Comparison of ENCODE assay signal across 19 cellular contexts in the genomic region with DNA sequence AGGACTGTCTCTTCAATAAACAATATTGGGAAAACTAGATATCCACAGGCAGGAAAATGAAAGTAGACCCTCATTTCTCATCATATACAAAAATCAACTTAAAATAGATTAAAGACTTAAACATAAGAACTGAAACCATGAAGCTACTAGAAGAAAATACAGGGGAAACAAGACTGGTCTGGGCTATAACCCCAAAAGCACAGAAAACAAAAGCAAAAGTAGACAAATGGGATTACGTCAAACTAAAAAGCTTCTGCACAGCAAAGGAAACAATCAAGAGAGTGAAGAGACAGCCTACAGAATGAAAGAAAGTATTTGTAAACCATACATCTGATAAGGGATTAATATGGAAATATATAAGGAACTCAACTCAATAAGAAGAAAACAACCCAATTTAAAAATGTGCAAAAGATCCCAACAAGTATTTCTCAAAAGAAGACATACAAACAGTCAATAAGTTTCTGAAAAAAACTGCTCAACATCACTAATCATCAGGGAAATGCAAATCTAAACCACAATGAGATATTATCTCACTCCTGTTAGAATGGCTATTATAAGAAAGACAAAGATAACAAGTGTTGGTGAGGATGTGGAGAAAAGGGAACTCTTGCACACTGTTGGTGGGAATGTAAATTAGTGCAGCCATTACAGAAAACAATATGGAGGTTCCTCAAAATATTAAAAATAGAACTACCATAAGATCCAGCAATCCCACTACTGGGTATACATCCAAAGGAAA.
DNase-seq lines count a peak whose midpoint lies in the region; ATAC-seq and TF ChIP-seq lines count a peak whose summit lies in the region.
"Had no signal": no experiment of that assay in that cellular context is flagged by ENCODE, and none has a peak within 500 bp of the region (broad histone marks: within the 10 kb centered on the region; RNA-seq: fewer than 3 reads in every experiment).

No MANE protein-coding gene starts in this region.

- H3K4me1 Mint-ChIP-seq in activated T-cell treated with anti-CD3 and anti-CD28 coated beads, Interleukin-2, amount 50 U/mL, for 72 hours (ENCODE audit: low read depth): peaks cover 23% of the 10 kb centered on the region
- H3K4me1 Mint-ChIP-seq in naive thymus-derived CD8-positive, alpha-beta T cell: peaks cover 0 to 10% (median 7%) of the 10 kb centered on the region in 4 donors
- H3K4me1 Mint-ChIP-seq in type B pancreatic cell (ENCODE audit: unreplicated experiment): no peaks in the 10 kb centered on the region

- peaks cover 0 to 2% of the 10 kb centered on the region in 2 donors for H3K36me3 Mint-ChIP-seq in activated T-cell treated with anti-CD3 and anti-CD28 coated beads, Interleukin-2, amount 50 U/mL, for 72 hours (ENCODE audit: insufficient read depth in 2 of 2)
- H3K36me3 Mint-ChIP-seq in naive thymus-derived CD8-positive, alpha-beta T cell: peaks cover 0 to 2% (median 0%) of the 10 kb centered on the region in 3 donors
- H3K36me3 Mint-ChIP-seq in type B pancreatic cell: no peaks in the 10 kb centered on the region

- TF ChIP-seq CTCF in type B pancreatic cell (conservative IDR thresholded peaks at IDR 0.05): no peak

- H3K9me3 Mint-ChIP-seq in activated T-cell treated with anti-CD3 and anti-CD28 coated beads, Interleukin-2, amount 50 U/mL, for 72 hours: peaks cover 0 to 4% of the 10 kb centered on the region in 2 donors
- peaks cover 0 to 11% (median 0%) of the 10 kb centered on the region in 9 donors for H3K9me3 Mint-ChIP-seq in naive thymus-derived CD8-positive, alpha-beta T cell
- H3K9me3 Mint-ChIP-seq in type B pancreatic cell: peaks cover 4% of the 10 kb centered on the region

- peak overlapping the region; percentile 21 for H3K27ac Mint-ChIP-seq in activated T-cell treated with anti-CD3 and anti-CD28 coated beads, Interleukin-2, amount 50 U/mL, for 72 hours
- H3K27ac Mint-ChIP-seq in naive thymus-derived CD8-positive, alpha-beta T cell: peak overlapping the region in 5 of 10 donors; percentile 27 to 79 (median 42)
- H3K27ac Mint-ChIP-seq in type B pancreatic cell: no peak overlapping the region

- DNase-seq in activated T-cell treated with anti-CD3 and anti-CD28 coated beads, Interleukin-2, amount 50 U/mL, for 72 hours: no peak
- DNase-seq in activated T-cell treated with anti-CD3 and anti-CD28 coated beads, Interleukin-2, amount 50 U/mL, for 1 hour: no peak
- peak in 1 of 10 donors; percentile 22 for DNase-seq in naive thymus-derived CD8-positive, alpha-beta T cell
- no peak for DNase-seq in type B pancreatic cell (ENCODE audit: extremely low spot score, unreplicated experiment)
- DNase-seq in effector CD8-positive, alpha-beta T cell (lab: John Stamatoyannopoulos, UW): no peak
- DNase-seq: adrenal gland, GF-D8, glutamatergic neuron, islet precursor cell, mesenchymal stem cell, NCI-H2029 treated with DMSO at 0.1 percent for 48 hours, NCI-H526 treated with DMSO at 0.1 percent for 48 hours, occipital lobe had no signal

- H3K4me3 Mint-ChIP-seq in activated T-cell treated with anti-CD3 and anti-CD28 coated beads, Interleukin-2, amount 50 U/mL, for 72 hours: peak overlapping the region in 1 of 2 donors; percentile 40
- peak overlapping the region in 6 of 10 donors; percentile 0 to 54 (median 20) for H3K4me3 Mint-ChIP-seq in naive thymus-derived CD8-positive, alpha-beta T cell
- no peak overlapping the region for H3K4me3 Mint-ChIP-seq in type B pancreatic cell
- H3K4me3 Mint-ChIP-seq: stimulated activated naive CD8-positive, alpha-beta T cell treated with anti-CD3 and anti-CD28 coated beads, Interleukin-15, Interleukin-2, amounts not matched to agents 100 ng/mL and 50 ng/mL, for 24 hours had no signal

- no peak for ATAC-seq in activated T-cell treated with anti-CD3 and anti-CD28 coated beads, Interleukin-2, amount 50 U/mL, for 72 hours (replicated peaks in 1 of 2)
- ATAC-seq in GM21737 (IDR thresholded peaks at IDR 0.05; ENCODE audit: unreplicated experiment): peak; percentile 76
- ATAC-seq in HG03432 (IDR thresholded peaks at IDR 0.05; ENCODE audit: unreplicated experiment): peak; percentile 80
- peak in 1 of 2 donors; percentile 23 for ATAC-seq in naive thymus-derived CD8-positive, alpha-beta T cell
- no peak for ATAC-seq in HG02870 (IDR thresholded peaks at IDR 0.05; ENCODE audit: unreplicated experiment)
- ATAC-seq: A549, Panc1 had no signal

- POLR2A ChIA-PET in naive thymus-derived CD8-positive, alpha-beta T cell (lab: Charles Lee): interaction anchor here (0.9 kb wide), 1 partner anchor 325 kb away, joined by 3 read pairs; the partner anchor contains the start of gene RASGEF1B

- no peaks in the 10 kb centered on the region for H3K27me3 Mint-ChIP-seq in activated T-cell treated with anti-CD3 and anti-CD28 coated beads, Interleukin-2, amount 50 U/mL, for 72 hours (ENCODE audit: low read depth)
- no peaks in the 10 kb centered on the region for H3K27me3 Mint-ChIP-seq in naive thymus-derived CD8-positive, alpha-beta T cell
- no peaks in the 10 kb centered on the region for H3K27me3 Mint-ChIP-seq in type B pancreatic cell

Comparison
In these comparisons a context has a peak if more than half of its experiments do, and no peak if none do; other contexts are left out.
1. ATAC-seq: peak in GM21737 (single experiment) and HG03432 (single experiment); none in activated T-cell treated with anti-CD3 and anti-CD28 coated beads, Interleukin-2, amount 50 U/mL, for 72 hours (0 of 2) and HG02870 (single experiment).